In the genomic region with DNA sequence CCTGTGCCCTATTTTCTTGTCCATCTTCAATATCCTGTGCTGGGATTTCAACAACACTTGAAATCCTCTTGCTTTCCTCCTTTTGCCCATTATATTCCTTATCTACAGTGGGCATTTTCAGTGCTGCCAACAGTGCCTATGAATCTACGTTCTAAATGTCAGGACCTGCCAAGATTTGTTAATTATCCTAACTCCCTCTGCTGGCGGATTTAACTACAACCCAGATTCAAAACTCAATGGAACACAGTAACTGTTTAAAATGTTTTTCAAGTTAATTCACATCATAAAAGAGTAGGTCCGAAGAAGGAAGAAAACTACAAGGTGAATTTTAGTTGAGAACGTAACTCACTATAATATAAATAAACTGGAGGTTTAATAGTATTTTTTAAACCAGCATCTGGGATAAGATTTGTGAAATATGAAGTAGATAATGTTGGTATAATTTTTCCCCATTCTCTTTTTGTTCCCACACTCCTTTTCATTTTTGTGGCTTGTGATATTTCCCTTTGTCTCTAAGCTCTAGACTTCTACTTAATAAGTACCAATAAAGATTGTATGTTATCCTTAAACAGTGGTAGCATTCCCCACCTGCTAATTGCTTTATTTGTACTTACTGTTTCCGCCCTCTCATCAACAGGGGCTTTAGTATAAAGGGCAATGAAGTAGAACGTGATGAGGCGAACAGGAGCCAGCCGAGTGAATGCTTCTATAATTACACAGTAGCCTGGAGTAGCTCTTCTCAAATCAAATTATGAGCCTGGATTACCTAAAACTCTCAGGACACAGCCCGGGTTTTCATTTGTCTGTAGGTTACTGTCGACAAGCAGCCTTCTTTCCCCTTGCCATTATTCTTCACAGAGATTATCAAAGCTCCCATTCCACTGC, we compare ENCODE assay signal across 8 cellular contexts.
DNase-seq lines count a peak whose midpoint lies in the region; ATAC-seq and TF ChIP-seq lines count a peak whose summit lies in the region.

No MANE protein-coding gene starts in this region.

- TF ChIP-seq EP300 in suprapubic skin (IDR thresholded peaks at IDR 0.05): no peak

- H3K36me3 ChIP-seq in suprapubic skin: no peaks in the 10 kb centered on the region

- WGBS in suprapubic skin: 51% methylated on average over 10 of the region's 10 CpGs

- H3K27ac ChIP-seq in suprapubic skin: no peak overlapping the region

- peak; percentile 54 for ATAC-seq in GM19395 (IDR thresholded peaks at IDR 0.05; ENCODE audit: unreplicated experiment)

- DNase-seq in 8988T (peak; percentile 25), NCI-H2227 treated with DMSO at 0.1 percent for 48 hours (lab: John Stamatoyannopoulos, UW) (peak; percentile 42), cardiac fibroblast (ENCODE audit: low read depth in 2 of 2) (peak; percentile 10 to 13), myocyte (ENCODE audit: low read depth) (peak; percentile 58), amniotic stem cell (lab: John Stamatoyannopoulos, UW) (no peak), suprapubic skin (ENCODE audit: low spot score in 2 of 2) (no peak)
- DNase-seq in activated CD4-positive, alpha-beta T cell treated with anti-CD3 and anti-CD28 coated beads for 1 hour: no peak

- H3K27me3 ChIP-seq in suprapubic skin: no peaks in the 10 kb centered on the region

- peaks cover 12% of the 10 kb centered on the region for H3K4me1 ChIP-seq in suprapubic skin

- no peak for TF ChIP-seq POLR2A in suprapubic skin (IDR thresholded peaks at IDR 0.05)

- TF ChIP-seq CTCF in cardiac fibroblast (IDR thresholded peaks at IDR 0.05; ENCODE audit: low read depth, low read length): no peak
- peak in 1 of 2 donors; percentile 18 for TF ChIP-seq CTCF in suprapubic skin (IDR thresholded peaks at IDR 0.05)

- H3K4me3 ChIP-seq in cardiac fibroblast (replicated peaks in 1 of 2; ENCODE audit: low read depth in 2 of 2, low read length in 2 of 2) (no peak overlapping the region), suprapubic skin (no peak overlapping the region)

- H3K9me3 ChIP-seq in suprapubic skin: no peaks in the 10 kb centered on the region

Comparison
In these comparisons a context has a peak if more than half of its experiments do, and no peak if none do; other contexts are left out.
1. DNase-seq: peak in 8988T (single experiment), NCI-H2227 treated with DMSO at 0.1 percent for 48 hours (single experiment), cardiac fibroblast (2 of 2) and myocyte (single experiment); none in amniotic stem cell (single experiment), suprapubic skin (0 of 2) and activated CD4-positive, alpha-beta T cell treated with anti-CD3 and anti-CD28 coated beads for 1 hour (single experiment).